18 cellular contexts compared by ENCODE assay signal in genomic region chr17:11922634-11923033, GRCh38.
DNase-seq lines count a peak whose midpoint lies in the region; TF ChIP-seq lines count a peak whose summit lies in the region.
"Had no signal": no experiment of that assay in that cellular context is flagged by ENCODE, and none has a peak within 500 bp of the region (broad histone marks: within the 10 kb centered on the region; RNA-seq: fewer than 3 reads in every experiment).

No MANE protein-coding gene starts in this region.

- H3K9ac ChIP-seq in H9 (ENCODE audit: extremely low read depth, insufficient read length, low read length): no peak overlapping the region
- H3K9ac ChIP-seq in endodermal cell (ENCODE audit: extremely low read depth, low read length, poor library complexity, severe bottlenecking): no peak overlapping the region
- H3K9ac ChIP-seq: BLaER1 treated with 17β-estradiol and CSF1 and Interleukin-3, amounts not matched to agents 10 nM and 100 nM had no signal

- H3K27ac Mint-ChIP-seq in H9 (no peak overlapping the region), endodermal cell (no peak overlapping the region)
- H3K27ac Mint-ChIP-seq: CD4-positive, alpha-beta memory T cell had no signal

- DNase-seq in H9: no peak
- DNase-seq in SW480 (ENCODE audit: low spot score): peak; percentile 29
- no peak for DNase-seq in endodermal cell
- no peak for DNase-seq in substantia nigra (lab: John Stamatoyannopoulos, UW)
- DNase-seq in mucosa of gallbladder (ENCODE audit: low spot score): no peak
- DNase-seq in RPMI8226: no peak
- no peak for DNase-seq in cardiac septum (ENCODE audit: low spot score)
- DNase-seq: AML-193; BE2C; Calu3; CD4-positive, alpha-beta memory T cell; COR-L47; DMS53; DMS79 treated with DMSO at 0.1 percent for 48 hours; GF-D8; GOT3; HCEC 1CT had no signal

- H2BK12ac ChIP-seq in H9 (ENCODE audit: insufficient read length, low read depth, low read length): no peak overlapping the region

- no peaks in the 10 kb centered on the region for H3K9me3 ChIP-seq in H9 (ENCODE audit: control insufficient read depth, low read depth, low read length)
- no peaks in the 10 kb centered on the region for H3K9me3 ChIP-seq in endodermal cell (ENCODE audit: control insufficient read depth, low read length)
- H3K9me3 ChIP-seq: BE2C had no signal

- no peak overlapping the region for H3K27ac ChIP-seq in H9 (ENCODE audit: insufficient read length, low read depth, low read length)
- no peak overlapping the region for H3K27ac ChIP-seq in endodermal cell (ENCODE audit: low read depth, low read length)
- no peak overlapping the region for H3K27ac ChIP-seq in substantia nigra (ENCODE audit: low read depth, low read length, poor library complexity, severe bottlenecking)
- H3K27ac ChIP-seq: BLaER1 treated with 17β-estradiol and CSF1 and Interleukin-3, amounts not matched to agents 10 nM and 100 nM had no signal

- H4K5ac ChIP-seq in H9 (ENCODE audit: insufficient read length, low read depth, low read length): no peak overlapping the region

- no peak overlapping the region for H2BK5ac ChIP-seq in H9 (ENCODE audit: insufficient read length, low read length)

- no peaks in the 10 kb centered on the region for H3K23me2 ChIP-seq in H9 (ENCODE audit: insufficient read length, low read depth, low read length, poor library complexity, severe bottlenecking)

- no peaks in the 10 kb centered on the region for H3K36me3 ChIP-seq in endodermal cell (ENCODE audit: control insufficient read depth, insufficient read depth, low read length)
- H3K36me3 ChIP-seq: BE2C; BLaER1 treated with 17β-estradiol and CSF1 and Interleukin-3, amounts not matched to agents 10 nM and 100 nM had no signal

- H3K56ac ChIP-seq in H9 (ENCODE audit: insufficient read length, low read depth, low read length): no peak overlapping the region

- no peak overlapping the region for H2AFZ ChIP-seq in H9 (ENCODE audit: low read length)

- no peak overlapping the region for H3K4me2 ChIP-seq in H9 (ENCODE audit: insufficient read depth, insufficient read length, low read length)
- H3K4me2 ChIP-seq: BLaER1 treated with 17β-estradiol and CSF1 and Interleukin-3, amounts not matched to agents 10 nM and 100 nM had no signal

- no peak overlapping the region for H3K18ac ChIP-seq in H9 (ENCODE audit: insufficient read length, low read depth, low read length)

- no peak overlapping the region for H3K4me3 ChIP-seq in endodermal cell (ENCODE audit: low read length)
- H3K4me3 ChIP-seq: BLaER1 treated with 17β-estradiol and CSF1 and Interleukin-3, amounts not matched to agents 10 nM and 100 nM had no signal

- H3T11ph ChIP-seq in H9 (ENCODE audit: low read length): no peak overlapping the region

- H3K4ac ChIP-seq in H9 (ENCODE audit: low read depth, low read length): no peak overlapping the region

- no peak overlapping the region for H3K23ac ChIP-seq in H9 (ENCODE audit: insufficient read length, low read depth, low read length)

- no peak overlapping the region for H2BK20ac ChIP-seq in H9 (ENCODE audit: low read depth, low read length, poor library complexity, severe bottlenecking)

- H2BK15ac ChIP-seq in H9 (ENCODE audit: low read depth, low read length): no peak overlapping the region

- H3K36me3 Mint-ChIP-seq in H9 (ENCODE audit: insufficient read depth in 1 of 3, low read depth in 3 of 3): 0 out of 7 replicates have a peak, but pooled peaks cover 0 to 7% (median 0%) of the 10 kb centered on the region in 3 experiments
- no peaks in the 10 kb centered on the region for H3K36me3 Mint-ChIP-seq in endodermal cell (ENCODE audit: low read depth)
- H3K36me3 Mint-ChIP-seq: CD4-positive, alpha-beta memory T cell had no signal

- peaks cover 3 to 6% of the 10 kb centered on the region in 2 experiments; a peak in 2 of 5 replicates for H3K9me3 Mint-ChIP-seq in H9
- peaks cover 10% of the 10 kb centered on the region for H3K9me3 Mint-ChIP-seq in endodermal cell

- H3K27me3 ChIP-seq in H9 (ENCODE audit: insufficient read depth, low read length): no peaks in the 10 kb centered on the region
- no peaks in the 10 kb centered on the region for H3K27me3 ChIP-seq in endodermal cell (ENCODE audit: control insufficient read depth, insufficient read depth, low read length, poor library complexity, severe bottlenecking)
- H3K27me3 ChIP-seq: BE2C; BLaER1 treated with 17β-estradiol and CSF1 and Interleukin-3, amounts not matched to agents 10 nM and 100 nM had no signal

- H2AK5ac ChIP-seq in H9 (ENCODE audit: insufficient read length, low read length): no peak overlapping the region

- no CpG with 5 or more reads among the region's 1 CpG for WGBS in H9 (ENCODE audit: extremely low coverage, insufficient read length, low lambda C conversion rate)
- WGBS in endodermal cell (ENCODE audit: insufficient coverage in 1 of 2, insufficient read length in 1 of 2), 2 experiments: 100% methylated on average over 1 of the region's 1 CpG; no CpG with 5 or more reads in 1 of the 2 experiments

- H3K79me1 ChIP-seq in H9 (ENCODE audit: insufficient read depth, low read depth, low read length, poor library complexity, severe bottlenecking): no peaks in the 10 kb centered on the region

- no peak overlapping the region for H2BK120ac ChIP-seq in H9 (ENCODE audit: low read depth, low read length, poor library complexity, severe bottlenecking)

- H4K91ac ChIP-seq in H9 (ENCODE audit: insufficient read length, low read depth, low read length): no peak overlapping the region

- H3K4me1 Mint-ChIP-seq in H9 (peaks cover 6 to 9% of the 10 kb centered on the region in 2 experiments; a peak in 3 of 4 replicates), endodermal cell (peaks cover 10% of the 10 kb centered on the region)

- H3K14ac ChIP-seq in H9 (ENCODE audit: insufficient read depth, low read length): no peak overlapping the region

- H3K79me2 ChIP-seq in H9 (ENCODE audit: insufficient read depth, low read length): no peaks in the 10 kb centered on the region

- no peaks in the 10 kb centered on the region for H4K20me1 ChIP-seq in H9 (ENCODE audit: control insufficient read depth, insufficient read depth, insufficient read length)
- H4K20me1 ChIP-seq: BLaER1 treated with 17β-estradiol and CSF1 and Interleukin-3, amounts not matched to agents 10 nM and 100 nM had no signal

- H4K8ac ChIP-seq in H9 (replicated peaks; ENCODE audit: insufficient read length, low read depth, low read length): no peak overlapping the region

- H3K4me1 ChIP-seq in H9 (ENCODE audit: insufficient read depth, low read length): no peaks in the 10 kb centered on the region; the same call in 1 of the 2 replicates
- H3K4me1 ChIP-seq in endodermal cell (ENCODE audit: control insufficient read depth, insufficient read depth, low read length): peaks cover 3% of the 10 kb centered on the region
- H3K4me1 ChIP-seq: BE2C had no signal

- peak; percentile 28; the same call in 1 of the 3 replicates for TF ChIP-seq CTCF in H9 (conservative IDR thresholded peaks at IDR 0.05)
- peak; percentile 56 for TF ChIP-seq CTCF in endodermal cell (conservative IDR thresholded peaks at IDR 0.05)

- intact Hi-C loops in cardiac septum (cut with DNase I): no loop called here

- H3K27me3 Mint-ChIP-seq in H9 (ENCODE audit: low read depth): no peaks in the 10 kb centered on the region
- no peaks in the 10 kb centered on the region for H3K27me3 Mint-ChIP-seq in endodermal cell (ENCODE audit: insufficient read depth)

- H3K4me3 Mint-ChIP-seq in H9 (no peak overlapping the region), endodermal cell (no peak overlapping the region)
- H3K4me3 Mint-ChIP-seq: CD4-positive, alpha-beta memory T cell had no signal
